8 cellular contexts compared by ENCODE assay signal in genomic region chr7:55018361-55019328, GRCh38. TPM values are rescaled to one million over a fixed set of nuclear protein-coding genes. Genes with fewer than 3 reads are reported as not detected.
A peak's percentile ranks its signal among the peaks of the same experiment; 100 is the strongest.
DNase-seq lines count a peak whose midpoint lies in the region; ATAC-seq and TF ChIP-seq lines count a peak whose summit lies in the region.

Gene EGFR (plus strand): TSS chr7:55019017. CDS start chr7:55019278, 261 bp downstream.

- peaks cover 2% of the 10 kb centered on the region for H3K9me3 ChIP-seq in adipocyte (ENCODE audit: control insufficient read depth, low read length)

- peak; percentile 68 for DNase-seq in Ammon's horn (ENCODE audit: low spot score)
- peak; percentile 64 for DNase-seq in HEK293T (ENCODE audit: extremely low spot score)
- DNase-seq in adipocyte (ENCODE audit: low read depth) = peak; percentile 90
- peak; percentile 84 for DNase-seq in Right ventricle myocardium inferior (ENCODE audit: missing footprints)
- peak; percentile 39 for DNase-seq in occipital lobe (lab: John Stamatoyannopoulos, UW)
- DNase-seq in UCSD-AML1 (lab: John Stamatoyannopoulos, UW; ENCODE audit: unreplicated experiment) = no peak
- DNase-seq in stimulated activated naive CD4-positive, alpha-beta T cell (lab: John Stamatoyannopoulos, UW) = no peak

- no peaks in the 10 kb centered on the region for H3K27me3 ChIP-seq in adipocyte (replicated peaks; ENCODE audit: control insufficient read depth, insufficient read depth, low read length)

- peak within 1 kb of the TSS; percentile 91 for H3K9ac ChIP-seq in adipocyte (ENCODE audit: low read length)

- CTCF ChIA-PET in HEK293T (lab: Yijun Ruan, JAX) = interaction anchor here (0.6 to 1.2 kb wide), 2 partner anchors 25 to 236 kb away, joined by 4 read pairs; no protein-coding TSS in a partner anchor

- ATAC-seq in Right ventricle myocardium inferior (peak; percentile 86), GM19395 (IDR thresholded peaks at IDR 0.05; ENCODE audit: unreplicated experiment) (no peak)

- intact Hi-C loops in Right ventricle myocardium inferior (cut with DNase I) = loop anchor here (2.0 to 10.0 kb wide), 4 partner anchors 54 to 236 kb away; no protein-coding TSS in a partner anchor

- no peaks in the 10 kb centered on the region for H3K36me3 ChIP-seq in adipocyte (ENCODE audit: control insufficient read depth, insufficient read depth, low read length, severe bottlenecking)

- H3K4me3 ChIP-seq in adipocyte (ENCODE audit: low read length) = peak within 1 kb of the TSS; percentile 88

- POLR2A ChIA-PET in HEK293T (lab: Yijun Ruan, JAX) = interaction anchor here (0.8 kb wide), 2 partner anchors 18 to 166 kb away, joined by 3 read pairs; no protein-coding TSS in a partner anchor

- peaks cover 37% of the 10 kb centered on the region for H3K4me1 ChIP-seq in adipocyte (ENCODE audit: control insufficient read depth, insufficient read depth, low read length)

TF ChIP-seq in HEK293T, 16 proteins besides CTCF, POLR2A, EP300 and RAD21:
- TF ChIP-seq NFRKB (IDR thresholded peaks at IDR 0.05) = no peak
- TF ChIP-seq SP1 (IDR thresholded peaks at IDR 0.05) = no peak
- TF ChIP-seq FOXA1 (IDR thresholded peaks at IDR 0.05) = no peak
- TF ChIP-seq SUZ12 (IDR thresholded peaks at IDR 0.05) = no peak
- TF ChIP-seq FOXM1 (IDR thresholded peaks at IDR 0.05; ENCODE audit: borderline replicate concordance) = no peak
- TF ChIP-seq, protein P1, sequence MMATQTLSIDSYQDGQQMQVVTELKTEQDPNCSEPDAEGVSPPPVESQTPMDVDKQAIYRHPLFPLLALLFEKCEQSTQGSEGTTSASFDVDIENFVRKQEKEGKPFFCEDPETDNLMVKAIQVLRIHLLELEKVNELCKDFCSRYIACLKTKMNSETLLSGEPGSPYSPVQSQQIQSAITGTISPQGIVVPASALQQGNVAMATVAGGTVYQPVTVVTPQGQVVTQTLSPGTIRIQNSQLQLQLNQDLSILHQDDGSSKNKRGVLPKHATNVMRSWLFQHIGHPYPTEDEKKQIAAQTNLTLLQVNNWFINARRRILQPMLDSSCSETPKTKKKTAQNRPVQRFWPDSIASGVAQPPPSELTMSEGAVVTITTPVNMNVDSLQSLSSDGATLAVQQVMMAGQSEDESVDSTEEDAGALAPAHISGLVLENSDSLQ (IDR thresholded peaks at IDR 0.05) = no peak
- no peak for TF ChIP-seq L3MBTL2 (conservative IDR thresholded peaks at IDR 0.05)
- no peak; the same call in 1 of the 2 replicates for TF ChIP-seq ARNT (IDR thresholded peaks at IDR 0.05)
- TF ChIP-seq ZNF384 (IDR thresholded peaks at IDR 0.05) = no peak
- no peak for TF ChIP-seq LEF1 (IDR thresholded peaks at IDR 0.05; ENCODE audit: borderline replicate concordance)
- no peak for TF ChIP-seq BHLHE40 (IDR thresholded peaks at IDR 0.05; ENCODE audit: borderline replicate concordance)
- no peak for TF ChIP-seq ELF4 (IDR thresholded peaks at IDR 0.05)
- TF ChIP-seq FOXK2 (IDR thresholded peaks at IDR 0.05) = no peak
- TF ChIP-seq TARDBP (IDR thresholded peaks at IDR 0.05) = no peak
- TF ChIP-seq CTBP1 (IDR thresholded peaks at IDR 0.05; ENCODE audit: borderline replicate concordance) = no peak
- TF ChIP-seq HDGF (IDR thresholded peaks at IDR 0.05; ENCODE audit: borderline replicate concordance) = no peak

RNA-seq across cellular contexts. Expression of gene EGFR, which starts in this region (rescaled TPM):
- total RNA-seq in Right ventricle myocardium inferior (11.4 TPM), occipital lobe (9.4 TPM)

Comparison
In these comparisons a context has a peak if more than half of its experiments do, and no peak if none do; other contexts are left out.
1. DNase-seq: peak in Ammon's horn (single experiment), HEK293T (single experiment), adipocyte (single experiment), Right ventricle myocardium inferior (single experiment) and occipital lobe (single experiment); none in UCSD-AML1 (single experiment) and stimulated activated naive CD4-positive, alpha-beta T cell (0 of 6).